In the genomic region with DNA sequence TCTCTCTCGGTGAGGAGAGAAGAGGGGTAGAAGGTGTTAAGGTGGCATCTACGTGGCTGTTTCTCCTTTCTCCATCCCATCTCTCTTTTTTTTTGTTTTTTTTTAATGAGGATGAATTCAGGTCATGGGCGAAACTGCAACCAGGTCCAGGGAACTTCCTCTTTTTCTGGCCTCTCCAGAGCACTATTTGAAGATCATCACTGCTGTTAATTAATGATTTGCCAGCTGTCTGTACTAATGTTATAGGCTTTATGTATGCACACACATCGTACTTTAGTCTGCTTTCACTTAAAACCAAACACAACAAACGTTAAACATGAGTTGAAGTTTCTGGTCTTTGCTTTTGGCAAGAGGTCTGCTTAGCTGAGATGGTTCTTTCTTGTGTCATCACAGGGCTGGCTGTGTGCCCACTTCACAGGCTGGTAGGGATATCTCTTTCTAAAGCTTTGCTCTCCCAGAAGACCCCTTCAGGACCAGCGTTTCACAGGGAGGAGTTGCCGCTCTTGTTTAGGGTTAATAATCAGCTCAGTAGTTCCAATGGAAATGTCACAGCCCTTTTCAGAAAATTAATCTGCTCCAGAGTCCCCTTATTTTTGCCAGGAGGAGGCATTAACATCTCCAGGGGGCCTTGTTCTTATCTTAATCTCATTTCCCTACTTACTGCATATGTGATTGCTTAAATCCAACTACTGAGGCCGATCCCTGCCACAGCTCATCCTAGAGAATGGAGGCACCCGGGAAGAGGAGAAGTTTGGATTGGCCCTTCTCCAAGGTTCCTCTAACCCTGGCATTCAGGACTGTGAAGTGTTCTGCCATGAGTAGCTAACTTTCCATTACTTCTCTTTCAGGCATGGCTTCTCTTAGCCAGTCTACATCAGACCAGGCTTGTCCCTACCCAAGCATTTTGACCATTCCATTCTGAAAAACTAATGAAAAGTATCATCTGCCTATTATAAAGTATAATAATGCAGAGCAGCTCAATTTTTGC, we compare ENCODE assay signal across 17 cellular contexts.
DNase-seq lines count a peak whose midpoint lies in the region; ATAC-seq and TF ChIP-seq lines count a peak whose summit lies in the region.
"Had no signal": no experiment of that assay in that cellular context is flagged by ENCODE, and none has a peak within 500 bp of the region (broad histone marks: within the 10 kb centered on the region; RNA-seq: fewer than 3 reads in every experiment).

No MANE protein-coding gene starts in this region.

- in situ Hi-C loops in G401 (cut with HindIII; ENCODE audit: low sequenced_read_pairs) = no loop called here

- no peak overlapping the region for H3K4me3 ChIP-seq in heart right ventricle
- H3K4me3 ChIP-seq: sigmoid colon had no signal

- intact Hi-C loops in heart right ventricle (cut with DNase I) = loop anchor here in 1 of 10 donors (10.0 kb wide), 1 partner anchor 1287 kb away; a partner anchor contains a TSS

- H3K36me3 ChIP-seq in heart right ventricle = no peaks in the 10 kb centered on the region
- H3K36me3 ChIP-seq: sigmoid colon had no signal

- H3K27ac ChIP-seq in heart right ventricle = no peak overlapping the region
- H3K27ac ChIP-seq: sigmoid colon had no signal

- no peak for TF ChIP-seq CTCF in heart right ventricle (IDR thresholded peaks at IDR 0.05)

- H3K4me1 ChIP-seq in heart right ventricle = no peaks in the 10 kb centered on the region
- H3K4me1 ChIP-seq: sigmoid colon had no signal

- ATAC-seq in GM18498 (IDR thresholded peaks at IDR 0.05; ENCODE audit: unreplicated experiment) = peak; percentile 85
- peak; percentile 91 for ATAC-seq in GM21423 (IDR thresholded peaks at IDR 0.05; ENCODE audit: unreplicated experiment)
- ATAC-seq in HG03378 (IDR thresholded peaks at IDR 0.05; ENCODE audit: unreplicated experiment) = peak; percentile 75
- no peak for ATAC-seq in GM19328 (IDR thresholded peaks at IDR 0.05; ENCODE audit: unreplicated experiment)
- no peak for ATAC-seq in heart right ventricle

- WGBS in heart right ventricle, 2 donors = 73 to 77% methylated on average over 9 of the region's 9 CpGs

- DNase-seq in RPMI8226 (peak; percentile 70), SHP77 treated with DMSO at 0.1 percent for 48 hours (lab: John Stamatoyannopoulos, UW) (no peak), heart right ventricle (no peak), G401 (ENCODE audit: low spot score) (no peak)
- DNase-seq: activated gamma-delta T cell treated with Interleukin-2 at 50 U/mL for 16 hours; DND-41; foreskin melanocyte; NCI-H1930; NCI-H526 treated with DMSO at 0.1 percent for 48 hours; Right ventricle myocardium superior; sigmoid colon; stimulated activated CD4-positive, alpha-beta T cell treated with anti-CD3 and anti-CD28 coated beads, Interleukin-4, amount 100 ng/mL, for 24 hours; stimulated activated naive B cell treated with anti-CD40 and anti-IgM and Interleukin-4, amounts not matched to agents 10 μg/mL and 1 μg/mL and 100 μg/mL, for 72 hours had no signal

- H3K9me3 ChIP-seq in heart right ventricle = peaks cover 0 to 5% (median 0%) of the 10 kb centered on the region in 11 donors
- H3K9me3 ChIP-seq: sigmoid colon had no signal

- H3K27me3 ChIP-seq in heart right ventricle = peaks cover 0 to 95% (median 78%) of the 10 kb centered on the region in 7 donors

Comparison
In these comparisons a context has a peak if more than half of its experiments do, and no peak if none do; other contexts are left out.
1. ATAC-seq: peak in GM18498 (single experiment), GM21423 (single experiment) and HG03378 (single experiment); none in GM19328 (single experiment) and heart right ventricle (0 of 8).